Comparison of ENCODE assay signal across 1 cellular context in the genomic region with DNA sequence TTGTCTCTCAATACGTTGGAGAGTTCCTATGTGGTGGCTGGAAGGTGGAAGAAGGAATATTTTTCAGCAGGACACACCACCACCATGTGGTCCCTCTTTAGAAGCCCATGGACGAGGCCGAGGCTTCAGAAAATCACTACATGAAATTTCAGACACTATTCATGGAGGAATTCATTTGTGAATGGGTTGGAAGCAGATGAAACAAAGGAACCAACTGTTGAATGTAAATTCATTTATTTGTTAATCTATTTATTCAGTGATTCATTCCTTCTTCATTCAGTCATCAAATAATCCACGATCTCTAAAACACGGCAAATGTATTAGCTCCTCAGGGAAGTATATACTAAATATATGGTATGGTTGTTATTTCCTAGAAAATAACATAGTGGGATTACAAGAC.
TF ChIP-seq lines count a peak whose summit lies in the region.

No MANE protein-coding gene starts in this region.

TF ChIP-seq in A549, 52 proteins besides CTCF, POLR2A, EP300 and RAD21 (continued from another document):
- TF ChIP-seq, protein P1, sequence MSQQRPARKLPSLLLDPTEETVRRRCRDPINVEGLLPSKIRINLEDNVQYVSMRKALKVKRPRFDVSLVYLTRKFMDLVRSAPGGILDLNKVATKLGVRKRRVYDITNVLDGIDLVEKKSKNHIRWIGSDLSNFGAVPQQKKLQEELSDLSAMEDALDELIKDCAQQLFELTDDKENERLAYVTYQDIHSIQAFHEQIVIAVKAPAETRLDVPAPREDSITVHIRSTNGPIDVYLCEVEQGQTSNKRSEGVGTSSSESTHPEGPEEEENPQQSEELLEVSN (IDR thresholded peaks at IDR 0.05; ENCODE audit: borderline replicate concordance, low read depth), result peak; percentile 67; the same call in 1 of the 2 replicates
- TF ChIP-seq TFCP2L1 (CRISPR knock-in tag; IDR thresholded peaks at IDR 0.05), result no peak
